In genomic region chr7:2862831-2863361, GRCh38 we compare ENCODE assay signal across 8 cellular contexts. TPM values are rescaled to one million over a fixed set of nuclear protein-coding genes. Genes with fewer than 3 reads are reported as not detected.
A peak's percentile ranks its signal among the peaks of the same experiment; 100 is the strongest.
DNase-seq lines count a peak whose midpoint lies in the region; ATAC-seq and TF ChIP-seq lines count a peak whose summit lies in the region.

No MANE protein-coding gene starts in this region.

- DNase-seq in CMK (ENCODE audit: low read depth) (peak; percentile 12), NB4 (ENCODE audit: low read depth) (peak; percentile 95), cardiac fibroblast (ENCODE audit: low read depth in 2 of 2) (peak; percentile 81 to 83), osteocyte (ENCODE audit: extremely low spot score, unreplicated experiment) (no peak), lower leg skin (ENCODE audit: low spot score in 2 of 2) (no peak), T-helper 9 cell (no peak)

- H3K4me3 ChIP-seq in NB4 (ENCODE audit: low read depth, low read length): peak overlapping the region; percentile 21
- peak overlapping the region in 1 of 2 donors; percentile 26 for H3K4me3 ChIP-seq in cardiac fibroblast (replicated peaks in 1 of 2; ENCODE audit: low read depth in 2 of 2, low read length in 2 of 2)
- no peak overlapping the region for H3K4me3 ChIP-seq in lower leg skin (ENCODE audit: low read depth, poor library complexity, severe bottlenecking)

- 83 to 88% methylated on average over 22 of the region's 22 CpGs for WGBS in lower leg skin, 2 donors

- H3K36me3 Mint-ChIP-seq in osteocyte (ENCODE audit: unreplicated experiment): no peaks in the 10 kb centered on the region

- TF ChIP-seq CTCF in NB4 (IDR thresholded peaks at IDR 0.05; ENCODE audit: low read depth, low read length) (no peak), cardiac fibroblast (IDR thresholded peaks at IDR 0.05; ENCODE audit: low read depth, low read length) (no peak), osteocyte (IDR thresholded peaks at IDR 0.05) (no peak), lower leg skin (IDR thresholded peaks at IDR 0.05) (no peak)

- peaks cover 25% of the 10 kb centered on the region for H3K4me1 Mint-ChIP-seq in osteocyte (ENCODE audit: unreplicated experiment)

- no peak for ATAC-seq in GM21360 (IDR thresholded peaks at IDR 0.05; ENCODE audit: unreplicated experiment)
- no peak for ATAC-seq in HG02678 (IDR thresholded peaks at IDR 0.05; ENCODE audit: unreplicated experiment)

- H3K9me3 Mint-ChIP-seq in osteocyte (ENCODE audit: unreplicated experiment): no peaks in the 10 kb centered on the region

- peak overlapping the region; percentile 99 for H3K27ac Mint-ChIP-seq in osteocyte (ENCODE audit: unreplicated experiment)

- H3K27me3 Mint-ChIP-seq in osteocyte (ENCODE audit: unreplicated experiment): no peaks in the 10 kb centered on the region

- TF ChIP-seq POLR2A in NB4 (IDR thresholded peaks at IDR 0.05; ENCODE audit: extremely low read depth, insufficient read length) (no peak), lower leg skin (IDR thresholded peaks at IDR 0.05) (no peak)

- intact Hi-C loops in lower leg skin (cut with DNase I; ENCODE audit: low total_unique reads): no loop called here

- no peak overlapping the region for H3K4me3 Mint-ChIP-seq in osteocyte (ENCODE audit: unreplicated experiment)

RNA-seq across cellular contexts. Expression of gene GNA12, which starts 18.8 kb away (rescaled TPM):
- 68.8 and 69.5 TPM in 2 replicates for total RNA-seq in osteocyte
- total RNA-seq in lower leg skin: 10 to 100 TPM in 2 of 4 donors, 1 to 10 TPM in 2; 4.6 to 14.0 (median 8.9) TPM

Comparison
In these comparisons a context has a peak if more than half of its experiments do, and no peak if none do; other contexts are left out.
1. DNase-seq: peak in CMK (single experiment), NB4 (single experiment) and cardiac fibroblast (2 of 2); none in osteocyte (single experiment), lower leg skin (0 of 2) and T-helper 9 cell (single experiment).